ENCODE assay signal across 8 cellular contexts in the genomic region with DNA sequence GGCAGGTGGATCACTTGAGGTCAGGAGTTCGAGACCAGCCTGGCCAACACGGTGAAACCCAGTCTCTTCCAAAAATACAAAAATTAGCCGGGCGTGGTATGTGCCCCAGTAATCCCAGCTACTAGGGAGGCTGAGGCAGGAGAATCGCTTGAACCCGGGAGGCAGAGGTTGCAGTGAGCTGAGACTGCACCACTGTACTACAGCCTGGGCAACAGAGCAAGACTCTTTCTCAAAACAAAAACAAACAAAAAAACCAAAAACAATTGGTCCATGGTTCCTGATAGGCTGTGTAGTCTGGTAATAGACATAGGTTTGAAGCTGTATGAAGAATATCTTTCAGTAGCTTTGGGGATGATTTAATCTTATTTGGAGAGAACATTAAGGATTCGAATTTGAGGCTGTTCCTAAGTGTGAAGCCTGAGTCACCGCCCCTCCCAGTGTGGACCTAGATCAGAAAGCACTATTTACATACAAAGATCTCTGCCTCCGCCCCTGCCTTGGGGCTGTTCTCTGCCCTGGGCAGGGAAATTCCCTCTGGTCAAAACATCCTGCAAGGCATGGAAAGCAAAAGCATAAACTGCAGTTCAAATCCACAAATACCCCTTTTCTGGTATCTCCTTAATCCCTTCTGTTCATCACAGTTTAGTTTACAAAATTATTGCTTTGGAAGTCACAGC.
DNase-seq lines count a peak whose midpoint lies in the region; ATAC-seq lines count a peak whose summit lies in the region.

No MANE protein-coding gene starts in this region.

- DNase-seq in GM04504 (ENCODE audit: low read depth): peak; percentile 37
- DNase-seq in astrocyte of the hippocampus (ENCODE audit: low read depth, low spot score): peak; percentile 54
- DNase-seq in stimulated activated CD4-positive, alpha-beta T cell treated with anti-CD3 and anti-CD28 coated beads, Interleukin-15, amount 100 ng/mL, for 24 hours: peak; percentile 73
- DNase-seq in effector CD8-positive, alpha-beta T cell (lab: John Stamatoyannopoulos, UW): no peak
- no peak for DNase-seq in SKM-1 (lab: John Stamatoyannopoulos, UW; ENCODE audit: unreplicated experiment)
- no peak for DNase-seq in NCI-H1930 (lab: John Stamatoyannopoulos, UW)

- ATAC-seq in GM21390 (IDR thresholded peaks at IDR 0.05; ENCODE audit: unreplicated experiment) (peak; percentile 87), HG03460 (IDR thresholded peaks at IDR 0.05; ENCODE audit: unreplicated experiment) (peak; percentile 95)

Comparison
In these comparisons a context has a peak if more than half of its experiments do, and no peak if none do; other contexts are left out.
1. DNase-seq: peak in GM04504 (single experiment), astrocyte of the hippocampus (single experiment) and stimulated activated CD4-positive, alpha-beta T cell treated with anti-CD3 and anti-CD28 coated beads, Interleukin-15, amount 100 ng/mL, for 24 hours (single experiment); none in effector CD8-positive, alpha-beta T cell (single experiment), SKM-1 (single experiment) and NCI-H1930 (0 of 2).